1 cellular context compared by ENCODE assay signal in the genomic region with DNA sequence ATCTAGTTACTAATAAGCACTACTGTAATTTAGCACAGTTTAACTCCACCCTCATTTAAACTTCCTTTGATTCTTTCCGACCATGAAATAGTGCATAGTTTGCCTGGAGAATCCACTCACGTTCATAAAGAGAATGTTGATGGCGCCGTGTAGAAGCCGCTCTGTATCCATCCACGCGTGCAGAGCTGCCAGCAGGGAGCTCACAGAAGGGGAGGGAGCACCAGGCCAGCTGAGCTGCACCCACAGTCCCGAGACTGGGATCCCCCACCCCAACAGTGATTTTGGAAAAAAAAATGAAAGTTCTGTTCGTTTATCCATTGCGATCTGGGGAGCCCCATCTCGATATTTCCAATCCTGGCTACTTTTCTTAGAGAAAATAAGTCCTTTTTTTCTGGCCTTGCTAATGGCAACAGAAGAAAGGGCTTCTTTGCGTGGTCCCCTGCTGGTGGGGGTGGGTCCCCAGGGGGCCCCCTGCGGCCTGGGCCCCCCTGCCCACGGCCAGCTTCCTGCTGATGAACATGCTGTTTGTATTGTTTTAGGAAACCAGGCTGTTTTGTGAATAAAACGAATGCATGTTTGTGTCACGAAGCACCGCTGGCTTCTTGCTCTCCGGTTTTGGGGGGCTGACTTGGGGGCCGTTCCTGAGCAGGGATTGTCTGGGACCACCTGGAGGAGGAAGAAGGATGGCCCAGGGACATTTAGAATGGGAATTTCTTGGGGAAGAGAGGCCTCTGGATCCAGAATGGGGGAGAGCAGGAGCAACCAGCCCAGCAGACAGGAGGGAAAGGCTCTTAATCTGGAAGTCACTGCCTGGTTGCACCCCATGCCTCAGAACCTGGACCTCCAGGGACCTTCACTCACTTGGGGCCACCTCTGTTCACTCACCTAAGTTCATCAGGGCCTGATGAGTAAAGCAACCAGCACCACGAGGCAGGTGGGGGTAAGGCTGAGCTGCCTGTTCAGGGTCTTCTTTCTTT.
A peak's percentile ranks its signal among the peaks of the same experiment; 100 is the strongest.
TF ChIP-seq lines count a peak whose summit lies in the region.

No MANE protein-coding gene starts in this region.

TF ChIP-seq in GM12878, 131 proteins besides CTCF, POLR2A, EP300 and RAD21:
- TF ChIP-seq, protein P1, sequence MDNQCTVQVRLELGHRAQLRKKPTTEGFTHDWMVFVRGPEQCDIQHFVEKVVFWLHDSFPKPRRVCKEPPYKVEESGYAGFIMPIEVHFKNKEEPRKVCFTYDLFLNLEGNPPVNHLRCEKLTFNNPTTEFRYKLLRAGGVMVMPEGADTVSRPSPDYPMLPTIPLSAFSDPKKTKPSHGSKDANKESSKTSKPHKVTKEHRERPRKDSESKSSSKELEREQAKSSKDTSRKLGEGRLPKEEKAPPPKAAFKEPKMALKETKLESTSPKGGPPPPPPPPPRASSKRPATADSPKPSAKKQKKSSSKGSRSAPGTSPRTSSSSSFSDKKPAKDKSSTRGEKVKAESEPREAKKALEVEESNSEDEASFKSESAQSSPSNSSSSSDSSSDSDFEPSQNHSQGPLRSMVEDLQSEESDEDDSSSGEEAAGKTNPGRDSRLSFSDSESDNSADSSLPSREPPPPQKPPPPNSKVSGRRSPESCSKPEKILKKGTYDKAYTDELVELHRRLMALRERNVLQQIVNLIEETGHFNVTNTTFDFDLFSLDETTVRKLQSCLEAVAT (IDR thresholded peaks at IDR 0.05) = peak; percentile 56; the same call in 1 of the 2 replicates
- no peak for TF ChIP-seq FOS (IDR thresholded peaks at IDR 0.05; ENCODE audit: borderline replicate concordance, extremely low read depth, insufficient read length)
